In the genomic region with DNA sequence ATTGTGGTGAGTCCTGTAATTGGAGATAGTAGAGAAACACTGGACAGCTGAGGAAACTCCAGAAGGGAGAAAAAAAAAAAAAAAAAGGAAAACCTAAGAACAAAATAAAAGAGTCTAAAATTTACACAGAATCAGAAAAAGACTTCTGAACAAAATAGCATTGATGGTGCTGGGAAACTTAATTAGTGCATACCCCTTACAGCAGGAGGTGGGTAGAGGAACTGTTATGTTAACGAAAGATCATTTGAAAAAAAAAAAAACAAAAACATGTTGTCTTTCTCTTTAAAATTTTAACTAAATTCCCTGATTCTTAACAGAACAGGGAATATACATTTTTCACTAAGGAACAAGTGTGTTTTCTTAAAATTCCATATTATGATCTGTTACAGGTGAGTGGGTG, we compare ENCODE assay signal across 18 cellular contexts. TPM values are rescaled to one million over a fixed set of nuclear protein-coding genes. Genes with fewer than 3 reads are reported as not detected.
DNase-seq lines count a peak whose midpoint lies in the region; ATAC-seq, FAIRE-seq and TF ChIP-seq lines count a peak whose summit lies in the region.
"Had no signal": no experiment of that assay in that cellular context is flagged by ENCODE, and none has a peak within 500 bp of the region (broad histone marks: within the 10 kb centered on the region; RNA-seq: fewer than 3 reads in every experiment).

No MANE protein-coding gene starts in this region.

- no peak for TF ChIP-seq EP300 in H1 (IDR thresholded peaks at IDR 0.05; ENCODE audit: borderline replicate concordance in 1 of 2, low read depth in 2 of 2, low read length in 2 of 2)

- H3K4me3 Mint-ChIP-seq in activated T-cell treated with anti-CD3 and anti-CD28 coated beads, Interleukin-2, amount 50 U/mL, for 4 hours: no peak overlapping the region
- H3K4me3 Mint-ChIP-seq: CD4-positive, alpha-beta T cell had no signal

- H3K4me1 ChIP-seq in HUES6 (ENCODE audit: control insufficient read depth, insufficient read depth, low read length): peaks cover 27% of the 10 kb centered on the region
- H3K4me1 ChIP-seq in H1 (replicated peaks in 1 of 4; ENCODE audit: control insufficient read depth in 3 of 4, insufficient read depth in 4 of 4, low read length in 3 of 4): peaks cover 4 to 16% (median 8%) of the 10 kb centered on the region in 4 experiments; a peak in 4 of 7 replicates
- H3K4me1 ChIP-seq in iPS-20b (ENCODE audit: insufficient read depth, low read length): peaks cover 28% of the 10 kb centered on the region
- H3K4me1 ChIP-seq: HAP-1 had no signal

- H3K27me3 Mint-ChIP-seq in activated T-cell treated with anti-CD3 and anti-CD28 coated beads, Interleukin-2, amount 50 U/mL, for 4 hours (ENCODE audit: low read depth): no peaks in the 10 kb centered on the region
- H3K27me3 Mint-ChIP-seq: CD4-positive, alpha-beta T cell had no signal

- ATAC-seq in HG02571 (IDR thresholded peaks at IDR 0.05; ENCODE audit: unreplicated experiment): no peak
- no peak for ATAC-seq in activated T-cell treated with anti-CD3 and anti-CD28 coated beads, Interleukin-2, amount 50 U/mL, for 4 hours

- no peak overlapping the region for H2BK120ac ChIP-seq in H1 (replicated peaks; ENCODE audit: low read depth, low read length)

- TF ChIP-seq POLR2A in H1 (IDR thresholded peaks at IDR 0.05; ENCODE audit: control extremely low read depth in 1 of 2, low read depth in 2 of 2, low read length in 2 of 2): no peak

- no peaks in the 10 kb centered on the region for H3K27me3 ChIP-seq in HUES6 (ENCODE audit: control insufficient read depth, insufficient read depth, low read length)
- H3K27me3 ChIP-seq in H1 (replicated peaks in 1 of 4; ENCODE audit: control insufficient read depth in 3 of 4, extremely low read depth in 1 of 4, insufficient read depth in 3 of 4, low read length in 3 of 4): no peaks in the 10 kb centered on the region
- no peaks in the 10 kb centered on the region for H3K27me3 ChIP-seq in iPS-20b (ENCODE audit: insufficient read depth, low read length)

- H3K9ac ChIP-seq in HUES6 (ENCODE audit: low read length) (no peak overlapping the region), H1 (replicated peaks in 1 of 4; ENCODE audit: extremely low read depth in 1 of 4, low read depth in 3 of 4, low read length in 3 of 4) (no peak overlapping the region), iPS-20b (ENCODE audit: low read depth, low read length) (no peak overlapping the region)
- H3K9ac ChIP-seq: KMS-11 had no signal

- H2BK15ac ChIP-seq in H1 (ENCODE audit: low read length): no peak overlapping the region

- H2BK12ac ChIP-seq in H1 (ENCODE audit: low read depth, low read length): no peak overlapping the region

- H4K5ac ChIP-seq in H1 (ENCODE audit: insufficient read length, low read depth, low read length): peak overlapping the region; percentile 86

- H3K9me3 ChIP-seq in HUES6 (ENCODE audit: control insufficient read depth, insufficient read depth, low read depth, low read length): no peaks in the 10 kb centered on the region
- H3K9me3 ChIP-seq in H1 (ENCODE audit: insufficient read depth in 2 of 2, low read depth in 1 of 2, low read length in 1 of 2): no peaks in the 10 kb centered on the region
- no peaks in the 10 kb centered on the region for H3K9me3 ChIP-seq in iPS-20b (ENCODE audit: insufficient read depth, low read depth, low read length)
- H3K9me3 ChIP-seq: HAP-1 had no signal

- H3K18ac ChIP-seq in H1 (ENCODE audit: extremely low read depth, low read length): no peak overlapping the region

- 0 out of 2 replicates have a peak, but pooled peaks cover 3% of the 10 kb centered on the region for H3K79me1 ChIP-seq in H1 (ENCODE audit: low read depth, low read length)

- H3K4me3 ChIP-seq in HUES6 (ENCODE audit: low read depth, low read length): peak overlapping the region; percentile 15
- H3K4me3 ChIP-seq in H1 (ENCODE audit: extremely low read depth in 1 of 4, insufficient read depth in 2 of 4, low read depth in 3 of 4, low read length in 4 of 4): peak overlapping the region in 1 of 4 experiments; percentile 32; a peak in 2 of 8 replicates
- peak overlapping the region; percentile 31; the same call in 1 of the 2 replicates for H3K4me3 ChIP-seq in iPS-20b (ENCODE audit: low read length)
- H3K4me3 ChIP-seq: HAP-1 had no signal

- H3K36me3 ChIP-seq in HUES6 (ENCODE audit: control insufficient read depth, insufficient read depth, low read length): no peaks in the 10 kb centered on the region
- peaks cover 0 to 2% (median 0%) of the 10 kb centered on the region in 4 experiments; a peak in 1 of 8 replicates for H3K36me3 ChIP-seq in H1 (ENCODE audit: control insufficient read depth in 2 of 4, insufficient read depth in 4 of 4, low read length in 3 of 4)
- H3K36me3 ChIP-seq in iPS-20b (ENCODE audit: insufficient read depth, low read depth, low read length): no peaks in the 10 kb centered on the region
- H3K36me3 ChIP-seq: HAP-1 had no signal

- no peaks in the 10 kb centered on the region for H3K79me2 ChIP-seq in H1 (ENCODE audit: control insufficient read depth in 1 of 2, insufficient read depth in 2 of 2, low read length in 2 of 2)

- CTCF ChIA-PET in H1 (lab: Charles Lee; ENCODE audit: partially characterized antibody): no interaction called here

- TF ChIP-seq CTCF in H1 (IDR thresholded peaks at IDR 0.05; ENCODE audit: control extremely low read depth in 1 of 3, insufficient read depth in 1 of 3, low read depth in 1 of 3, low read length in 3 of 3): no peak

- POLR2A ChIA-PET in H1 (lab: Charles Lee; ENCODE audit: partially characterized antibody): no interaction called here

- H3K27ac ChIP-seq in HUES6 (ENCODE audit: low read depth, low read length) (no peak overlapping the region), H1 (ENCODE audit: low read depth, low read length) (no peak overlapping the region), iPS-20b (ENCODE audit: low read length) (no peak overlapping the region)
- H3K27ac ChIP-seq: C4-2B, KMS-11 had no signal

- FAIRE-seq in H1 (lab: Jason Lieb, UNC): no peak
- FAIRE-seq: A204.1, HTR-8/SVneo had no signal

- H2BK5ac ChIP-seq in H1 (ENCODE audit: low read depth, low read length): no peak overlapping the region

- no peak overlapping the region for H4K8ac ChIP-seq in H1 (ENCODE audit: extremely low read depth, insufficient read depth, low read length)

- no peaks in the 10 kb centered on the region for H4K20me1 ChIP-seq in H1 (replicated peaks in 1 of 2; ENCODE audit: control insufficient read depth in 1 of 2, insufficient read depth in 2 of 2, low read length in 2 of 2)

- no peak overlapping the region for H2BK20ac ChIP-seq in H1 (ENCODE audit: low read length)

- H4K91ac ChIP-seq in H1 (replicated peaks; ENCODE audit: insufficient read length, low read length): no peak overlapping the region

- H3K9me3 Mint-ChIP-seq in activated T-cell treated with anti-CD3 and anti-CD28 coated beads, Interleukin-2, amount 50 U/mL, for 4 hours: no peaks in the 10 kb centered on the region
- H3K9me3 Mint-ChIP-seq: CD4-positive, alpha-beta T cell had no signal

- H3K23me2 ChIP-seq in H1 (ENCODE audit: low read depth, low read length): no peaks in the 10 kb centered on the region

- no peaks in the 10 kb centered on the region for H3K4me1 Mint-ChIP-seq in activated T-cell treated with anti-CD3 and anti-CD28 coated beads, Interleukin-2, amount 50 U/mL, for 4 hours (ENCODE audit: low read depth)

- DNase-seq in H1 (ENCODE audit: low read depth in 1 of 2, low spot score in 2 of 2) (no peak), COLO829 (ENCODE audit: low spot score) (no peak), kidney tubule cell (ENCODE audit: low spot score) (no peak)
- no peak for DNase-seq in activated T-cell treated with anti-CD3 and anti-CD28 coated beads, Interleukin-2, amount 50 U/mL, for 4 hours
- DNase-seq: ACHN; CD4-positive, alpha-beta T cell; DMS153; DMS79; GF-D8; GOT3 had no signal

- no peak for TF ChIP-seq RAD21 in H1 (IDR thresholded peaks at IDR 0.05 in 1 of 2, conservative IDR thresholded peaks at IDR 0.05 in 1 of 2; ENCODE audit: low read depth in 2 of 2, low read length in 2 of 2)

- H2AFZ ChIP-seq in H1 (ENCODE audit: low read length): no peak overlapping the region

- H3K36me3 Mint-ChIP-seq in activated T-cell treated with anti-CD3 and anti-CD28 coated beads, Interleukin-2, amount 50 U/mL, for 4 hours (ENCODE audit: insufficient read depth): peaks cover 16% of the 10 kb centered on the region

- H3K14ac ChIP-seq in H1 (ENCODE audit: insufficient read length): no peak overlapping the region

- H3K4me2 ChIP-seq in H1 (ENCODE audit: insufficient read depth in 1 of 2, low read depth in 2 of 2, low read length in 2 of 2): peak overlapping the region; percentile 30 to 67; a peak in 3 of 4 replicates
- H3K4me2 ChIP-seq: KMS-11 had no signal

- 27% methylated on average over 1 of the region's 1 CpG; no CpG with 5 or more reads in 1 of the 2 experiments for WGBS in H1 (ENCODE audit: extremely low coverage in 1 of 2, insufficient coverage in 1 of 2, insufficient read length in 1 of 2, insufficient replicate concordance in 2 of 2, low coverage in 1 of 2, low lambda C conversion rate in 2 of 2, missing lambda C conversion rate in 1 of 2), 2 experiments

- H2AK5ac ChIP-seq in H1 (ENCODE audit: low read depth, low read length): no peak overlapping the region

- no peak overlapping the region for H3K4ac ChIP-seq in H1 (replicated peaks; ENCODE audit: insufficient read length, low read depth, low read length)

- no peak overlapping the region for H3K23ac ChIP-seq in H1 (ENCODE audit: insufficient read length)

- H3K56ac ChIP-seq in H1 (replicated peaks; ENCODE audit: insufficient read length, low read depth, low read length): no peak overlapping the region

RNA-seq across cellular contexts. Expression of gene MTX3, which starts 11.6 kb away (rescaled TPM):
- 27.9 and 28.8 TPM in 2 replicates for total RNA-seq in H1 (2021; fragmentation: NEBNext Ultra II Directional; extraction: Animal tissue kit (Norgen Biotek cat#: 25700))
- 8.7 and 9.4 TPM in 2 replicates for polyA plus RNA-seq in H1 (2011; rRNA removed)
- polyA plus RNA-seq in H1 (2011; cell fraction: cytosol; rRNA removed): 13.8 TPM
- 10.2 TPM for polyA plus RNA-seq in H1 (2011; cell fraction: nucleus; rRNA removed)
- 8.0 to 17.8 TPM (median 10.3 TPM) in 4 replicates for polyA plus RNA-seq in H1 (2012, experiment 1 of 2)
- polyA plus RNA-seq in H1 (2012, experiment 2 of 2): 0.71 TPM
- polyA plus RNA-seq in H1 (2013, experiment 1 of 2): 13.0 TPM
- 11.8 TPM for polyA plus RNA-seq in H1 (2013, experiment 2 of 2)
- 23.7 and 39.6 TPM in 2 replicates for polyA minus RNA-seq in H1 (2011; rRNA and poly(A)+ RNA removed)
- 18.0 TPM for polyA minus RNA-seq in H1 (2011; cell fraction: cytosol; rRNA and poly(A)+ RNA removed)
- polyA minus RNA-seq in H1 (2011; cell fraction: nucleus; rRNA and poly(A)+ RNA removed): 34.3 TPM
- total RNA-seq in activated T-cell treated with anti-CD3 and anti-CD28 coated beads, Interleukin-2, amount 50 U/mL, for 4 hours: 10 to 100 TPM; 14.8 to 15.0 (median 14.9) TPM

RNA-seq across cellular contexts. Expression of gene THBS4, which starts 32.5 kb away (rescaled TPM):
- total RNA-seq in H1 (2021; fragmentation: NEBNext Ultra II Directional; extraction: Animal tissue kit (Norgen Biotek cat#: 25700)): 12.8 and 14.2 TPM in 2 replicates
- 25.4 and 27.5 TPM in 2 replicates for polyA plus RNA-seq in H1 (2011; rRNA removed)
- polyA plus RNA-seq in H1 (2011; cell fraction: cytosol; rRNA removed): 21.2 TPM
- polyA plus RNA-seq in H1 (2011; cell fraction: nucleus; rRNA removed): 30.7 TPM
- 16.3 to 23.8 TPM (median 21.8 TPM) in 4 replicates for polyA plus RNA-seq in H1 (2012, experiment 1 of 2)
- polyA plus RNA-seq in H1 (2012, experiment 2 of 2): 14.9 TPM
- 17.9 TPM for polyA plus RNA-seq in H1 (2013, experiment 1 of 2)
- 17.8 TPM for polyA plus RNA-seq in H1 (2013, experiment 2 of 2)
- 20.4 and 24.9 TPM in 2 replicates for polyA minus RNA-seq in H1 (2011; rRNA and poly(A)+ RNA removed)
- 11.2 TPM for polyA minus RNA-seq in H1 (2011; cell fraction: cytosol; rRNA and poly(A)+ RNA removed)
- polyA minus RNA-seq in H1 (2011; cell fraction: nucleus; rRNA and poly(A)+ RNA removed): 9.0 TPM
- 1 to 10 TPM in 1 of 3 donors, under 1 TPM in 2; 0.27 to 1.3 (median 0.66) TPM for total RNA-seq in activated T-cell treated with anti-CD3 and anti-CD28 coated beads, Interleukin-2, amount 50 U/mL, for 4 hours
